10 cellular contexts compared by ENCODE assay signal in genomic region chr9:129334744-129335080, GRCh38.
A peak's percentile ranks its signal among the peaks of the same experiment; 100 is the strongest.
DNase-seq lines count a peak whose midpoint lies in the region; ATAC-seq and TF ChIP-seq lines count a peak whose summit lies in the region.
"Had no signal": no experiment of that assay in that cellular context is flagged by ENCODE, and none has a peak within 500 bp of the region (broad histone marks: within the 10 kb centered on the region; RNA-seq: fewer than 3 reads in every experiment).

No MANE protein-coding gene starts in this region.

- peak; percentile 31 for ATAC-seq in Panc1

- H3K27me3 Mint-ChIP-seq in CD14-positive monocyte (ENCODE audit: low read depth in 3 of 3) (peaks cover 0 to 4% (median 0%) of the 10 kb centered on the region in 3 donors), progenitor cell of endocrine pancreas (peaks cover 4% of the 10 kb centered on the region)

- H3K36me3 Mint-ChIP-seq in CD14-positive monocyte: peaks cover 6 to 11% of the 10 kb centered on the region in 2 donors
- no peaks in the 10 kb centered on the region for H3K36me3 Mint-ChIP-seq in progenitor cell of endocrine pancreas (ENCODE audit: insufficient read depth)

- in situ Hi-C loops in Panc1 (cut with HindIII; ENCODE audit: low pct_unique_long_range_greater_than_20kb, low sequenced_read_pairs): no loop called here

- H3K4me1 ChIP-seq in Panc1 (ENCODE audit: control insufficient read depth, insufficient read depth, low read length): peaks cover 49% of the 10 kb centered on the region
- peaks cover 63% of the 10 kb centered on the region for H3K4me1 ChIP-seq in left ventricle myocardium inferior
- H3K4me1 ChIP-seq in effector memory CD4-positive, alpha-beta T cell (ENCODE audit: control insufficient read depth, insufficient read depth, low read length, poor library complexity, severe bottlenecking): peaks cover 9% of the 10 kb centered on the region

- intact Hi-C loops in CD14-positive monocyte (cut with micrococcal nuclease): loop anchor here in 1 of 2 donors (5.0 kb wide), 1 partner anchor 38 kb away; no protein-coding TSS in a partner anchor
- intact Hi-C loops in Panc1 (cut with micrococcal nuclease; ENCODE audit: unreplicated experiment): loop anchor here (5.0 kb wide), 1 partner anchor 157 kb away; the partner anchor contains the start of gene IER5L
- intact Hi-C loops in left ventricle myocardium inferior (cut with micrococcal nuclease): no loop called here

- H3K4me3 Mint-ChIP-seq in CD14-positive monocyte (peak overlapping the region; percentile 76 to 89), progenitor cell of endocrine pancreas (ENCODE audit: low read depth) (no peak overlapping the region)

- no TSS peak for BruUV-seq in Panc1 (replicated peaks; lab: Mats Ljungman, UMichigan)

- H3K9me3 ChIP-seq in Panc1 (ENCODE audit: control insufficient read depth, insufficient read depth, low read depth, low read length) (peaks cover 3% of the 10 kb centered on the region; the same call in 1 of the 2 replicates), left ventricle myocardium inferior (replicated peaks) (peaks cover 15% of the 10 kb centered on the region)
- no peaks in the 10 kb centered on the region for H3K9me3 ChIP-seq in effector memory CD4-positive, alpha-beta T cell (ENCODE audit: control insufficient read depth, low read length)

- POLR2A ChIA-PET in Panc1 (lab: Charles Lee): interaction anchor here (0.6 kb wide), 2 partner anchors 11 to 18 kb away, joined by 4 to 27 read pairs; no protein-coding TSS in a partner anchor

- peak overlapping the region; percentile 94 for H3K27ac ChIP-seq in Panc1 (ENCODE audit: low read length)
- H3K27ac ChIP-seq in left ventricle myocardium inferior (replicated peaks): peak overlapping the region; percentile 91
- no peak overlapping the region for H3K27ac ChIP-seq in effector memory CD4-positive, alpha-beta T cell (ENCODE audit: insufficient read depth, low read length, poor library complexity, severe bottlenecking)

- DNase-seq in CD14-positive monocyte (ENCODE audit: low spot score) (no peak), Panc1 (ENCODE audit: low read depth, low spot score) (no peak), left ventricle myocardium inferior (no peak), progenitor cell of endocrine pancreas (ENCODE audit: low spot score, unreplicated experiment) (no peak), GM20000 (ENCODE audit: low spot score) (no peak), NCI-H82 treated with DMSO at 0.1 percent for 48 hours (lab: John Stamatoyannopoulos, UW; ENCODE audit: unreplicated experiment) (no peak)
- no peak for DNase-seq in stimulated activated CD4-positive, alpha-beta T cell treated with anti-CD3 and anti-CD28 coated beads, Interleukin-4, amount 100 ng/mL, for 4 hours
- DNase-seq in effector memory CD4-positive, alpha-beta T cell: no peak
- DNase-seq: Karpas-422, T-helper 1 cell had no signal

- H3K27me3 ChIP-seq in Panc1 (ENCODE audit: control insufficient read depth, insufficient read depth, low read length) (no peaks in the 10 kb centered on the region), left ventricle myocardium inferior (ENCODE audit: low read depth) (no peaks in the 10 kb centered on the region)
- peaks cover 5% of the 10 kb centered on the region for H3K27me3 ChIP-seq in effector memory CD4-positive, alpha-beta T cell (replicated peaks; ENCODE audit: control insufficient read depth, insufficient read depth, low read length, poor library complexity, severe bottlenecking)

- H3K4me1 Mint-ChIP-seq in CD14-positive monocyte (peaks cover 56% of the 10 kb centered on the region), progenitor cell of endocrine pancreas (ENCODE audit: low read depth) (peaks cover 22% of the 10 kb centered on the region)

- H3K9me3 Mint-ChIP-seq in CD14-positive monocyte (peaks cover 6 to 19% (median 13%) of the 10 kb centered on the region in 7 donors), progenitor cell of endocrine pancreas (ENCODE audit: low read depth) (peaks cover 4% of the 10 kb centered on the region)

- TF ChIP-seq CTCF in CD14-positive monocyte (IDR thresholded peaks at IDR 0.05) (no peak), Panc1 (IDR thresholded peaks at IDR 0.05) (no peak), left ventricle myocardium inferior (IDR thresholded peaks at IDR 0.05; ENCODE audit: borderline replicate concordance) (no peak), progenitor cell of endocrine pancreas (IDR thresholded peaks at IDR 0.05; ENCODE audit: unreplicated experiment) (no peak), GM20000 (IDR thresholded peaks at IDR 0.05; ENCODE audit: extremely low read depth, missing control alignments) (no peak)

- CTCF ChIA-PET in Panc1 (lab: Charles Lee): interaction anchor here (0.6 to 0.7 kb wide), 2 partner anchors 154 to 157 kb away, joined by 3 to 4 read pairs; partner anchors contain the start of gene IER5L

- H3K27ac Mint-ChIP-seq in CD14-positive monocyte (peak overlapping the region; percentile 94 to 97 (median 96)), progenitor cell of endocrine pancreas (peak overlapping the region; percentile 98)

- H3K36me3 ChIP-seq in Panc1 (ENCODE audit: control insufficient read depth, insufficient read depth, low read length) (no peaks in the 10 kb centered on the region), left ventricle myocardium inferior (no peaks in the 10 kb centered on the region)
- H3K36me3 ChIP-seq in effector memory CD4-positive, alpha-beta T cell (ENCODE audit: control insufficient read depth, insufficient read depth, low read length): no peaks in the 10 kb centered on the region

- H3K4me3 ChIP-seq in Panc1 (ENCODE audit: low read depth in 2 of 2, low read length in 2 of 2) (no peak overlapping the region), left ventricle myocardium inferior (peak overlapping the region; percentile 54)
- H3K4me3 ChIP-seq in effector memory CD4-positive, alpha-beta T cell (ENCODE audit: insufficient read depth, low read depth, low read length, poor library complexity, severe bottlenecking): no peak overlapping the region
